ENCODE assay signal across 15 cellular contexts in genomic region chr17:40092581-40092980, GRCh38. TPM values are rescaled to one million over a fixed set of nuclear protein-coding genes. Genes with fewer than 3 reads are reported as not detected.
DNase-seq lines count a peak whose midpoint lies in the region; ATAC-seq and TF ChIP-seq lines count a peak whose summit lies in the region.
"Had no signal": no experiment of that assay in that cellular context is flagged by ENCODE, and none has a peak within 500 bp of the region (broad histone marks: within the 10 kb centered on the region; RNA-seq: fewer than 3 reads in every experiment).

No MANE protein-coding gene starts in this region.

- H3K4me3 ChIP-seq in psoas muscle, result peak overlapping the region; percentile 47
- H3K4me3 ChIP-seq: K562 had no signal

- intact Hi-C loops in natural killer cell (cut with micrococcal nuclease), result no loop called here
- intact Hi-C loops in psoas muscle (cut with DNase I), result no loop called here

- H3K9me3 Mint-ChIP-seq in natural killer cell (no peaks in the 10 kb centered on the region), glutamatergic neuron (ENCODE audit: unreplicated experiment) (peaks cover 2% of the 10 kb centered on the region)
- H3K9me3 Mint-ChIP-seq in natural killer cell treated with Interleukin-12 subunit alpha and Interleukin-12 subunit beta and Interleukin-15 and Interleukin-18, amount 100 ng/mL, for 72 hours, result no peaks in the 10 kb centered on the region
- H3K9me3 Mint-ChIP-seq: T-cell had no signal

- no peak for TF ChIP-seq POLR2A in erythroblast (IDR thresholded peaks at IDR 0.05; ENCODE audit: low read length)

- TF ChIP-seq CTCF in natural killer cell (IDR thresholded peaks at IDR 0.05) (no peak), glutamatergic neuron (IDR thresholded peaks at IDR 0.05; ENCODE audit: partially characterized antibody, unreplicated experiment) (no peak), psoas muscle (IDR thresholded peaks at IDR 0.05) (no peak)

- H3K4me3 Mint-ChIP-seq in natural killer cell, result no peak overlapping the region
- H3K4me3 Mint-ChIP-seq in natural killer cell treated with Interleukin-12 subunit alpha and Interleukin-12 subunit beta and Interleukin-15 and Interleukin-18, amount 100 ng/mL, for 72 hours, result no peak overlapping the region
- H3K4me3 Mint-ChIP-seq in glutamatergic neuron (ENCODE audit: unreplicated experiment), result peak overlapping the region; percentile 59
- H3K4me3 Mint-ChIP-seq: T-cell had no signal

- H3K4me1 Mint-ChIP-seq in natural killer cell (peaks cover 21 to 41% of the 10 kb centered on the region in 2 donors), glutamatergic neuron (ENCODE audit: low read depth, unreplicated experiment) (peaks cover 30% of the 10 kb centered on the region)
- H3K4me1 Mint-ChIP-seq in natural killer cell treated with Interleukin-12 subunit alpha and Interleukin-12 subunit beta and Interleukin-15 and Interleukin-18, amount 100 ng/mL, for 72 hours (ENCODE audit: low read depth in 2 of 2), result peaks cover 28 to 32% of the 10 kb centered on the region in 2 donors

- H3K27ac ChIP-seq in psoas muscle, result peak overlapping the region; percentile 99

- H3K9me3 ChIP-seq in psoas muscle, result no peaks in the 10 kb centered on the region

- H3K27me3 Mint-ChIP-seq in natural killer cell (ENCODE audit: low read depth in 2 of 2) (no peaks in the 10 kb centered on the region), glutamatergic neuron (ENCODE audit: unreplicated experiment) (peaks cover 10% of the 10 kb centered on the region)
- H3K27me3 Mint-ChIP-seq in natural killer cell treated with Interleukin-12 subunit alpha and Interleukin-12 subunit beta and Interleukin-15 and Interleukin-18, amount 100 ng/mL, for 72 hours, result no peaks in the 10 kb centered on the region
- H3K27me3 Mint-ChIP-seq: T-cell had no signal

- peaks cover 4 to 79% of the 10 kb centered on the region in 2 donors for H3K36me3 ChIP-seq in psoas muscle (ENCODE audit: insufficient read depth in 1 of 2, low read depth in 1 of 2)

- ATAC-seq in natural killer cell (no peak), psoas muscle (peak in 1 of 4 donors; percentile 8), GM19035 (IDR thresholded peaks at IDR 0.05; ENCODE audit: unreplicated experiment) (no peak), GM21515 (IDR thresholded peaks at IDR 0.05; ENCODE audit: unreplicated experiment) (no peak)
- no peak for ATAC-seq in natural killer cell treated with Interleukin-12 subunit alpha and Interleukin-12 subunit beta and Interleukin-15 and Interleukin-18, amount 100 ng/mL, for 72 hours
- ATAC-seq: T-cell had no signal

- H3K27me3 ChIP-seq in psoas muscle (ENCODE audit: insufficient read depth in 3 of 3, low read length in 2 of 3), result no peaks in the 10 kb centered on the region

- WGBS in psoas muscle, 3 donors, result 14 to 15% (median 14%) methylated on average over 3 of the region's 3 CpGs

- H3K27ac Mint-ChIP-seq in natural killer cell, result peak overlapping the region; percentile 8 to 96
- no peak overlapping the region for H3K27ac Mint-ChIP-seq in natural killer cell treated with Interleukin-12 subunit alpha and Interleukin-12 subunit beta and Interleukin-15 and Interleukin-18, amount 100 ng/mL, for 72 hours
- H3K27ac Mint-ChIP-seq in glutamatergic neuron (ENCODE audit: unreplicated experiment), result peak overlapping the region; percentile 91

- H3K36me3 Mint-ChIP-seq in natural killer cell (peaks cover 12% of the 10 kb centered on the region), glutamatergic neuron (ENCODE audit: unreplicated experiment) (no peaks in the 10 kb centered on the region)
- H3K36me3 Mint-ChIP-seq in natural killer cell treated with Interleukin-12 subunit alpha and Interleukin-12 subunit beta and Interleukin-15 and Interleukin-18, amount 100 ng/mL, for 72 hours, result no peaks in the 10 kb centered on the region

- peaks cover 67% of the 10 kb centered on the region for H3K4me1 ChIP-seq in psoas muscle

- DNase-seq in natural killer cell, result no peak
- DNase-seq in natural killer cell treated with Interleukin-12 subunit alpha and Interleukin-12 subunit beta and Interleukin-15 and Interleukin-18, amount 100 ng/mL, for 72 hours (ENCODE audit: low spot score), result no peak
- DNase-seq in glutamatergic neuron, result no peak
- no peak for DNase-seq in psoas muscle
- DNase-seq in NCI-H345 treated with DMSO at 0.1 percent for 48 hours (lab: John Stamatoyannopoulos, UW; ENCODE audit: unreplicated experiment), result no peak
- no peak for DNase-seq in erythroblast (lab: John Stamatoyannopoulos, UW)
- DNase-seq: activated CD4-positive, alpha-beta T cell treated with anti-CD3 and anti-CD28 coated beads, Interleukin-2, amount 50 U/mL, for 4 hours; activated gamma-delta T cell treated with Interleukin-2 at 50 U/mL for 16 hours; DMS79; NCI-H2029; stimulated activated CD4-positive, alpha-beta T cell treated with anti-CD3 and anti-CD28 coated beads, Interleukin-4, amount 100 ng/mL, for 4 hours; T-cell had no signal

RNA-seq across cellular contexts. Expression of gene NR1D1, which starts 7.8 kb away (rescaled TPM):
- total RNA-seq in natural killer cell (10 to 100 TPM in 1 of 3 donors, 1 to 10 TPM in 2; 8.8 to 10.1 (median 9.9) TPM), glutamatergic neuron (ENCODE audit: unreplicated experiment) (1.3 TPM), psoas muscle (10 to 100 TPM; 29.4 to 88.7 (median 51.0) TPM)
- total RNA-seq in natural killer cell treated with Interleukin-12 subunit alpha and Interleukin-12 subunit beta and Interleukin-15 and Interleukin-18, amount 100 ng/mL, for 72 hours, result 1 to 10 TPM; 1.4 to 5.4 TPM
- polyA plus RNA-seq in psoas muscle, result 10 to 100 TPM; 21.4 to 41.6 (median 24.4) TPM

RNA-seq across cellular contexts. Expression of gene MSL1, which starts 29.2 kb away (rescaled TPM):
- total RNA-seq in natural killer cell (100 to 1,000 TPM in 2 of 3 donors, 10 to 100 TPM in 1; 99.0 to 124 (median 110) TPM), glutamatergic neuron (ENCODE audit: unreplicated experiment) (110 TPM), psoas muscle (10 to 100 TPM; 63.3 to 75.6 (median 69.0) TPM)
- 100 to 1,000 TPM in 1 of 2 donors, 10 to 100 TPM in 1; 79.8 to 102 TPM for total RNA-seq in natural killer cell treated with Interleukin-12 subunit alpha and Interleukin-12 subunit beta and Interleukin-15 and Interleukin-18, amount 100 ng/mL, for 72 hours
- 10 to 100 TPM; 48.6 to 84.7 (median 56.4) TPM for polyA plus RNA-seq in psoas muscle

RNA-seq across cellular contexts. Expression of gene THRA, which starts 29.8 kb away (rescaled TPM):
- total RNA-seq in natural killer cell (10 to 100 TPM; 40.8 to 55.7 (median 42.3) TPM), glutamatergic neuron (ENCODE audit: unreplicated experiment) (17.6 TPM), psoas muscle (10 to 100 TPM; 39.5 to 55.1 (median 42.9) TPM)
- 10 to 100 TPM in 1 of 2 donors, 1 to 10 TPM in 1; 4.9 to 10.9 TPM for total RNA-seq in natural killer cell treated with Interleukin-12 subunit alpha and Interleukin-12 subunit beta and Interleukin-15 and Interleukin-18, amount 100 ng/mL, for 72 hours
- 10 to 100 TPM in 2 of 3 donors, 1 to 10 TPM in 1; 9.5 to 60.0 (median 29.0) TPM for polyA plus RNA-seq in psoas muscle

RNA-seq across cellular contexts. Expression of gene MED24, which starts 38.4 kb away (rescaled TPM):
- total RNA-seq in natural killer cell, result 100 to 1,000 TPM; 115 to 141 (median 126) TPM
- total RNA-seq in natural killer cell treated with Interleukin-12 subunit alpha and Interleukin-12 subunit beta and Interleukin-15 and Interleukin-18, amount 100 ng/mL, for 72 hours, result 100 to 1,000 TPM in 1 of 2 donors, 10 to 100 TPM in 1; 91.5 to 147 TPM
- 172 TPM for total RNA-seq in glutamatergic neuron (ENCODE audit: unreplicated experiment)
- 100 to 1,000 TPM in 2 of 4 donors, 10 to 100 TPM in 2; 56.3 to 120 (median 87.9) TPM for total RNA-seq in psoas muscle
- 100 to 1,000 TPM in 1 of 3 donors, 10 to 100 TPM in 2; 51.1 to 115 (median 55.9) TPM for polyA plus RNA-seq in psoas muscle

RNA-seq across cellular contexts. Expression of gene CASC3, which starts 47.8 kb away (rescaled TPM):
- total RNA-seq in natural killer cell (100 to 1,000 TPM; 178 to 213 (median 187) TPM), glutamatergic neuron (ENCODE audit: unreplicated experiment) (145 TPM), psoas muscle (10 to 100 TPM; 43.9 to 76.7 (median 57.1) TPM)
- total RNA-seq in natural killer cell treated with Interleukin-12 subunit alpha and Interleukin-12 subunit beta and Interleukin-15 and Interleukin-18, amount 100 ng/mL, for 72 hours, result 100 to 1,000 TPM in 1 of 2 donors, 10 to 100 TPM in 1; 83.1 to 101 TPM
- polyA plus RNA-seq in psoas muscle, result 10 to 100 TPM; 34.5 to 53.6 (median 38.6) TPM

Comparison
In these comparisons a context has a peak if more than half of its experiments do, and no peak if none do; other contexts are left out.
1. H3K27ac Mint-ChIP-seq: peak in natural killer cell (2 of 2) and glutamatergic neuron (single experiment); none in natural killer cell treated with Interleukin-12 subunit alpha and Interleukin-12 subunit beta and Interleukin-15 and Interleukin-18, amount 100 ng/mL, for 72 hours (0 of 2).